Comparison of ENCODE assay signal across 34 cellular contexts in genomic region chr21:32018381-32018780, GRCh38.
"Had no signal": no experiment of that assay in that cellular context is flagged by ENCODE, and none has a peak within 500 bp of the region (broad histone marks: within the 10 kb centered on the region; RNA-seq: fewer than 3 reads in every experiment).

No MANE protein-coding gene starts in this region.

- H3K4me3 ChIP-seq: MG63 had no signal

- H3K9me3 ChIP-seq: MG63 had no signal

- H3K4me2 ChIP-seq: KMS-11 had no signal

- H3K9ac ChIP-seq: KMS-11 had no signal

- H3K27ac ChIP-seq: KMS-11 had no signal

- H3K36me3 ChIP-seq: MG63 had no signal

- H3K27me3 ChIP-seq: MG63 had no signal

- DNase-seq: Karpas-422, Kasumi-1, MG63, MM.1S, MV-4-11, NCI-H1048, NCI-H1092, NCI-H1092 treated with DMSO at 0.1 percent for 48 hours, NCI-H1105, NCI-H1105 treated with DMSO at 0.1 percent for 48 hours, NCI-H1417, NCI-H1417 treated with DMSO at 0.1 percent for 48 hours, NCI-H1436, NCI-H1436 treated with DMSO at 0.1 percent for 48 hours, NCI-H146, NCI-H1694, NCI-H1694 treated with DMSO at 0.1 percent for 48 hours, NCI-H187, NCI-H187 treated with DMSO at 0.1 percent for 48 hours, NCI-H1930, NCI-H2029, NCI-H2029 treated with DMSO at 0.1 percent for 48 hours, NCI-H2081, NCI-H2081 treated with DMSO at 0.1 percent for 48 hours, NCI-H2107, NCI-H2171, NCI-H2171 treated with DMSO at 0.1 percent for 48 hours, NCI-H2227 treated with DMSO at 0.1 percent for 48 hours, NCI-H226, NCI-H345, NCI-H446, NCI-H446 treated with DMSO at 0.1 percent for 48 hours, NCI-H510A had no signal
